ENCODE assay signal across 11 cellular contexts in the genomic region with DNA sequence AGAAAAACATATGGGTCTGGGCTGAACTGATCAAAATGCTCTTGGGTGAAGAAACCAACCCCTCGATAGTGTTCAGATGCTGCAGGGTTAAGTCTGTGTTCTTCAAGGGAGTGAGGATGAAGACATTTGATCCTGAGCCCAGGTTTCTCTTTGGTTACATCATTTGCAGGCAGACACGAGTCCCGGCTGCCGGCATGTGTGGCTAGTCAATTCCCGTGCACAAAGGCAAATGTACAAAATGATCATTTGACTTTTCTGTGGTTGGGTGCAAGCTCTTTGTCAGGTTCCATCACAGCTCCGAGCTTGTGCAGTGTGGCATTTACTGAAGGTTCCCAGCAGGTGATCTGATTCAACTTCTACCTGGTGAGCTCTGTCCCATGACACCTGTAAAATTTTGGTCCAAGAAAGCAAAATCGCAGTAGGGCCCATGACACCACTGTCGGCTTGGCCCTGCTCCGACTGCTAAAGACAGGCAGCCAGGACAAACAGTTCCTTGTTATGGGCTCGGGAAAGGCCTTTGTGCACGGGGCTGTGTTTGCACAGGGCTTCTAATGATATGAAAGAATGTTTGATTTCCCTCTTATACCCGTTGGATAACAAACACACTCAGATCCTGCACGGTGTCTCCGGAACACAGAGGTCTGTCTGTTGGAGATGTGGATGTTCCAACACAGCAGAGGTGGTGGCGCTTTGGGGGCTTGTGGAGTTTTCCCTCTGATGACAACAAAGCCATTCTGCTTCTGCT. TPM values are rescaled to one million over a fixed set of nuclear protein-coding genes. Genes with fewer than 3 reads are reported as not detected.
DNase-seq lines count a peak whose midpoint lies in the region; ATAC-seq and TF ChIP-seq lines count a peak whose summit lies in the region.
"Had no signal": no experiment of that assay in that cellular context is flagged by ENCODE, and none has a peak within 500 bp of the region (broad histone marks: within the 10 kb centered on the region; RNA-seq: fewer than 3 reads in every experiment).

No MANE protein-coding gene starts in this region.

- H2AFZ ChIP-seq in osteoblast (ENCODE audit: low read length): peak overlapping the region; percentile 69

- no peaks in the 10 kb centered on the region for H3K9me3 ChIP-seq in osteoblast (ENCODE audit: low read depth, low read length)

- DNase-seq in DMS53 treated with DMSO at 0.1 percent for 48 hours (lab: John Stamatoyannopoulos, UW; ENCODE audit: unreplicated experiment) (peak; percentile 69), NCI-H69 (lab: John Stamatoyannopoulos, UW) (peak; percentile 49), fibroblast of mammary gland (ENCODE audit: low read depth) (peak; percentile 28), osteoblast (ENCODE audit: insufficient read length, low spot score, missing footprints) (peak; percentile 39), NCI-H128 (lab: John Stamatoyannopoulos, UW; ENCODE audit: unreplicated experiment) (no peak), foreskin keratinocyte (no peak)

- H4K20me1 ChIP-seq in osteoblast (ENCODE audit: insufficient read depth, low read length): no peaks in the 10 kb centered on the region

- ATAC-seq in GM19023 (IDR thresholded peaks at IDR 0.05; ENCODE audit: unreplicated experiment) (no peak), GM19395 (IDR thresholded peaks at IDR 0.05; ENCODE audit: unreplicated experiment) (no peak), foreskin keratinocyte (no peak)

- H3K4me1 ChIP-seq in osteoblast (ENCODE audit: insufficient read depth, low read length) (no peaks in the 10 kb centered on the region), foreskin keratinocyte (no peaks in the 10 kb centered on the region)

- H3K4me2 ChIP-seq in osteoblast (ENCODE audit: insufficient read depth, low read length): no peak overlapping the region

- TF ChIP-seq CTCF in fibroblast of mammary gland (conservative IDR thresholded peaks at IDR 0.05; ENCODE audit: control insufficient read depth, insufficient read depth, low read depth, low read length) (no peak), osteoblast (IDR thresholded peaks at IDR 0.05; ENCODE audit: extremely low read depth, low read depth, low read length) (no peak), foreskin keratinocyte (conservative IDR thresholded peaks at IDR 0.05) (no peak)

- H3K27ac ChIP-seq in osteoblast (ENCODE audit: low read depth, low read length) (no peak overlapping the region), foreskin keratinocyte (no peak overlapping the region)

- H3K27me3 ChIP-seq in osteoblast (ENCODE audit: insufficient read depth, low read length): peaks cover 8% of the 10 kb centered on the region
- H3K27me3 ChIP-seq in foreskin keratinocyte: no peaks in the 10 kb centered on the region

- no peaks in the 10 kb centered on the region for H3K79me2 ChIP-seq in osteoblast (ENCODE audit: insufficient read depth, low read length)

- H3K36me3 ChIP-seq in osteoblast (ENCODE audit: insufficient read depth, low read length): no peaks in the 10 kb centered on the region

- H3K4me3 ChIP-seq in fibroblast of mammary gland (ENCODE audit: control insufficient read depth, low read depth, low read length): no peak overlapping the region
- H3K4me3 ChIP-seq in osteoblast (ENCODE audit: insufficient read depth, low read length): no peak overlapping the region

RNA-seq across cellular contexts. Expression of gene GJA10, which starts 46.9 kb away (rescaled TPM):
- not detected in 2 replicates for total RNA-seq in osteoblast
- not detected in 2 replicates for total RNA-seq in foreskin keratinocyte
- not detected in 2 replicates for polyA plus RNA-seq in foreskin keratinocyte
- total RNA-seq: HFFc6, M059J, urinary bladder had no signal
- polyA plus RNA-seq: urinary bladder had no signal

Comparison
In these comparisons a context has a peak if more than half of its experiments do, and no peak if none do; other contexts are left out.
1. DNase-seq: peak in DMS53 treated with DMSO at 0.1 percent for 48 hours (single experiment), NCI-H69 (single experiment), fibroblast of mammary gland (single experiment) and osteoblast (single experiment); none in NCI-H128 (single experiment) and foreskin keratinocyte (0 of 2).